Comparison of ENCODE assay signal across 9 cellular contexts in genomic region chr3:132723551-132723950, GRCh38. TPM values are rescaled to one million over a fixed set of nuclear protein-coding genes. Genes with fewer than 3 reads are reported as not detected.
DNase-seq lines count a peak whose midpoint lies in the region; ATAC-seq and TF ChIP-seq lines count a peak whose summit lies in the region.
"Had no signal": no experiment of that assay in that cellular context is flagged by ENCODE, and none has a peak within 500 bp of the region (broad histone marks: within the 10 kb centered on the region; RNA-seq: fewer than 3 reads in every experiment).

No MANE protein-coding gene starts in this region.

- H3K9me3 Mint-ChIP-seq in nephron progenitor cell: no peaks in the 10 kb centered on the region

- H3K9ac ChIP-seq in Loucy (ENCODE audit: low read depth, low read length, poor library complexity, severe bottlenecking) (peak overlapping the region; percentile 73), duodenal mucosa (ENCODE audit: low read depth in 1 of 2, low read length in 2 of 2) (peak overlapping the region in 1 of 2 donors; percentile 53)

- TF ChIP-seq CTCF in AG10803 (conservative IDR thresholded peaks at IDR 0.05; ENCODE audit: low read length): no peak
- TF ChIP-seq CTCF in Loucy (conservative IDR thresholded peaks at IDR 0.05; ENCODE audit: low read length): no peak
- TF ChIP-seq CTCF in nephron progenitor cell (IDR thresholded peaks at IDR 0.05): no peak

- H3K9me2 ChIP-seq in Loucy (replicated peaks; ENCODE audit: low read depth, low read length): no peaks in the 10 kb centered on the region

- H3K4me3 Mint-ChIP-seq in nephron progenitor cell: peak overlapping the region; percentile 92

- no peak overlapping the region for H3K27ac Mint-ChIP-seq in nephron progenitor cell

- peak overlapping the region; percentile 77 for H3K4me2 ChIP-seq in Loucy (ENCODE audit: low read depth, low read length, poor library complexity, severe bottlenecking)

- H3K9me3 ChIP-seq in Loucy (ENCODE audit: insufficient read depth, low read depth, low read length) (no peaks in the 10 kb centered on the region), duodenal mucosa (ENCODE audit: control insufficient read depth in 1 of 2, low read length in 2 of 2) (no peaks in the 10 kb centered on the region)

- H3K27me3 ChIP-seq in Loucy (ENCODE audit: insufficient read depth, low read length, poor library complexity, severe bottlenecking) (no peaks in the 10 kb centered on the region), duodenal mucosa (ENCODE audit: control insufficient read depth in 1 of 2, insufficient read depth in 2 of 2, low read length in 2 of 2) (no peaks in the 10 kb centered on the region)

- H3K36me3 Mint-ChIP-seq in nephron progenitor cell (ENCODE audit: low read depth): peaks cover 14% of the 10 kb centered on the region

- H3K4me1 ChIP-seq in Loucy (ENCODE audit: insufficient read depth, low read length, poor library complexity, severe bottlenecking): peaks cover 29% of the 10 kb centered on the region
- H3K4me1 ChIP-seq in duodenal mucosa (ENCODE audit: control insufficient read depth in 1 of 2, insufficient read depth in 2 of 2, low read length in 2 of 2): peaks cover 11 to 20% of the 10 kb centered on the region in 2 donors

- peak overlapping the region; percentile 95 for H2AFZ ChIP-seq in Loucy (ENCODE audit: low read length)

- DNase-seq in AG10803 (ENCODE audit: low read depth): peak; percentile 4
- DNase-seq in nephron progenitor cell: no peak
- no peak for DNase-seq in G401 (ENCODE audit: low spot score)
- DNase-seq in nucleus accumbens (lab: John Stamatoyannopoulos, UW): no peak
- DNase-seq in SK-N-DZ (ENCODE audit: low spot score): no peak
- DNase-seq: NCI-H2107 had no signal

- peaks cover 16% of the 10 kb centered on the region for H4K20me1 ChIP-seq in Loucy (ENCODE audit: insufficient read depth, low read length, poor library complexity, severe bottlenecking)

- H3K36me3 ChIP-seq in Loucy (ENCODE audit: insufficient read depth, low read length): no peaks in the 10 kb centered on the region
- peaks cover 3% of the 10 kb centered on the region in 2 donors for H3K36me3 ChIP-seq in duodenal mucosa (ENCODE audit: control insufficient read depth in 1 of 2, insufficient read depth in 2 of 2, low read length in 2 of 2)

- H3F3A ChIP-seq in Loucy (ENCODE audit: low read depth): no peaks in the 10 kb centered on the region

- ATAC-seq in HG02571 (IDR thresholded peaks at IDR 0.05; ENCODE audit: unreplicated experiment): no peak

- H3K79me2 ChIP-seq in Loucy (ENCODE audit: insufficient read depth, low read length): peaks cover 24% of the 10 kb centered on the region

- H3K4me1 Mint-ChIP-seq in nephron progenitor cell: peaks cover 37% of the 10 kb centered on the region

- in situ Hi-C loops in G401 (cut with HindIII; ENCODE audit: low sequenced_read_pairs): no loop called here

- no peaks in the 10 kb centered on the region for H3K27me3 Mint-ChIP-seq in nephron progenitor cell (ENCODE audit: low read depth, poor library complexity)

- H3K27ac ChIP-seq in duodenal mucosa (ENCODE audit: low read depth, low read length): no peak overlapping the region

- H3K4me3 ChIP-seq in AG10803 (ENCODE audit: low read length): peak overlapping the region; percentile 79
- peak overlapping the region; percentile 79 for H3K4me3 ChIP-seq in Loucy (ENCODE audit: low read length, poor library complexity, severe bottlenecking)
- peak overlapping the region; percentile 85 to 87 for H3K4me3 ChIP-seq in duodenal mucosa (ENCODE audit: low read depth in 1 of 2, low read length in 2 of 2)

RNA-seq across cellular contexts. Expression of gene NPHP3, which starts 1.3 kb away (rescaled TPM):
- total RNA-seq in G401 (2014; rRNA removed; shearing (Covaris generic)): 26.3 and 29.3 TPM in 2 replicates
- 13.2 and 28.1 TPM in 2 replicates for polyA plus RNA-seq in SK-N-DZ (2014; cell fraction: cytosol; rRNA removed)
- polyA plus RNA-seq in SK-N-DZ (2014; cell fraction: nucleus; rRNA removed): 20.0 and 24.4 TPM in 2 replicates
